In the genomic region with DNA sequence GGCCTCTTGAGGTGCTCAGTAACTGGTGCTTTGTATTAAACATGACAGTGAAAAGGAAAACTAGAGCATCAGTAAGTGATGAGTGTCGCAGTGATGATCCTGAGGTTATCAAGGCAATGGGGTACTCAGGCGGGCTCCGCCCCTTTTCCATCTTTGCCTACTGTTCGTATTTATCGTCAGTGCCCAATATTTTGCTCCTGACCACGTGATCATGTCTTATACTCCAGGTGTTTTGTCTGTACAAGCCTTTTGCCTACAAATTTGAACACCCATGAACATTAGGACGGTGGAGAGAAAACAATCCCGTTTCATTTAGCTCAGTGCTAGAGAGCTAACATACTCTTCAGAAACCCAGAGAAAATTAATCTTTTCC, we compare ENCODE assay signal across 8 cellular contexts. TPM values are rescaled to one million over a fixed set of nuclear protein-coding genes. Genes with fewer than 3 reads are reported as not detected.
A peak's percentile ranks its signal among the peaks of the same experiment; 100 is the strongest.
DNase-seq lines count a peak whose midpoint lies in the region; TF ChIP-seq lines count a peak whose summit lies in the region.
"Not testable (repeated sequence)": the region's sequence is repeated elsewhere in the genome, so short reads cannot be mapped to it uniquely, and the experiment has no call there.

No MANE protein-coding gene starts in this region.

- not testable (repeated sequence) for H3K79me2 ChIP-seq in H9 (ENCODE audit: insufficient read depth, low read length)

- H4K20me1 ChIP-seq in H9 (ENCODE audit: control insufficient read depth, insufficient read depth, insufficient read length), result not testable (repeated sequence)

- H3K4me3 ChIP-seq in BE2C (ENCODE audit: low read depth, low read length) (peak overlapping the region; percentile 61), SJCRH30 (peak overlapping the region; percentile 71), astrocyte of the cerebellum (ENCODE audit: low read depth, low read length) (peak overlapping the region; percentile 42), fibroblast of villous mesenchyme (ENCODE audit: low read depth, low read length) (peak overlapping the region; percentile 65), mesodermal cell (ENCODE audit: extremely low read depth, insufficient read depth, low read length, poor library complexity, severe bottlenecking) (peak overlapping the region; percentile 37), skeletal muscle tissue (ENCODE audit: low read length in 3 of 3) (peak overlapping the region; percentile 62 to 74 (median 68))

- no CpG with 5 or more reads among the region's 8 CpGs for WGBS in H9 (ENCODE audit: extremely low coverage, insufficient read length, low lambda C conversion rate)
- WGBS in mesodermal cell (ENCODE audit: insufficient coverage in 2 of 2), 2 experiments, result no CpG with 5 or more reads among the region's 8 CpGs

- not testable (repeated sequence) for H3T11ph ChIP-seq in H9 (ENCODE audit: low read length)

- H3K23ac ChIP-seq in H9 (ENCODE audit: insufficient read length, low read depth, low read length), result not testable (repeated sequence)

- not testable (repeated sequence) for TF ChIP-seq CTCF in BE2C (IDR thresholded peaks at IDR 0.05; ENCODE audit: low read depth, low read length); H9 (conservative IDR thresholded peaks at IDR 0.05); astrocyte of the cerebellum (IDR thresholded peaks at IDR 0.05; ENCODE audit: low read depth, low read length, missing control alignments); fibroblast of villous mesenchyme (IDR thresholded peaks at IDR 0.05; ENCODE audit: insufficient read depth, low read depth, low read length)

- not testable (repeated sequence) for H3K56ac ChIP-seq in H9 (ENCODE audit: insufficient read length, low read depth, low read length)

- DNase-seq in BE2C; H9; astrocyte of the cerebellum (ENCODE audit: low read depth); fibroblast of villous mesenchyme (ENCODE audit: low read depth): not testable (repeated sequence)
- DNase-seq in NCI-H146 treated with DMSO at 0.1 percent for 48 hours (lab: John Stamatoyannopoulos, UW; ENCODE audit: unreplicated experiment), result peak; percentile 8
- DNase-seq in SJCRH30, result peak; percentile 8 to 17

- H2AFZ ChIP-seq in H9 (ENCODE audit: low read length), result not testable (repeated sequence)

- peak overlapping the region in 2 of 3 experiments; percentile 95 to 98; a peak in 5 of 7 replicates for H3K27ac Mint-ChIP-seq in H9

- not testable (repeated sequence) for H3K27ac ChIP-seq in H9 (ENCODE audit: insufficient read length, low read depth, low read length); SJCRH30; mesodermal cell (ENCODE audit: low read depth, low read length, severe bottlenecking); skeletal muscle tissue (ENCODE audit: low read depth, low read length)

- H3K4me1 ChIP-seq in BE2C; H9 (ENCODE audit: insufficient read depth, low read length); SJCRH30; mesodermal cell (ENCODE audit: control insufficient read depth, insufficient read depth, low read length, poor library complexity, severe bottlenecking); skeletal muscle tissue (ENCODE audit: control insufficient read depth in 3 of 3, insufficient read depth in 3 of 3, low read length in 3 of 3): not testable (repeated sequence)

- not testable (repeated sequence) for H4K8ac ChIP-seq in H9 (replicated peaks; ENCODE audit: insufficient read length, low read depth, low read length)

- not testable (repeated sequence) for H2BK5ac ChIP-seq in H9 (ENCODE audit: insufficient read length, low read length)

- H3K9ac ChIP-seq in H9 (ENCODE audit: extremely low read depth, insufficient read length, low read length), result peak overlapping the region; percentile 78
- H3K9ac ChIP-seq in skeletal muscle tissue (ENCODE audit: low read depth in 1 of 3, low read length in 3 of 3), result peak overlapping the region in 2 of 3 donors; percentile 64 to 66

- not testable (repeated sequence) for H4K91ac ChIP-seq in H9 (ENCODE audit: insufficient read length, low read depth, low read length)

- H2BK12ac ChIP-seq in H9 (ENCODE audit: insufficient read length, low read depth, low read length), result not testable (repeated sequence)

- H2BK15ac ChIP-seq in H9 (ENCODE audit: low read depth, low read length), result not testable (repeated sequence)

- not testable (repeated sequence) for H2AK5ac ChIP-seq in H9 (ENCODE audit: insufficient read length, low read length)

- not testable (repeated sequence) for H4K5ac ChIP-seq in H9 (ENCODE audit: insufficient read length, low read depth, low read length)

- not testable (repeated sequence) for H3K27me3 ChIP-seq in BE2C; H9 (ENCODE audit: insufficient read depth, low read length); SJCRH30; skeletal muscle tissue (ENCODE audit: control insufficient read depth in 3 of 3, insufficient read depth in 3 of 3, low read length in 3 of 3)

- H3K14ac ChIP-seq in H9 (ENCODE audit: insufficient read depth, low read length), result not testable (repeated sequence)

- not testable (repeated sequence) for H3K36me3 Mint-ChIP-seq in H9 (ENCODE audit: insufficient read depth in 1 of 3, low read depth in 3 of 3)

- not testable (repeated sequence) for H3K4me1 Mint-ChIP-seq in H9

- not testable (repeated sequence) for H3K23me2 ChIP-seq in H9 (ENCODE audit: insufficient read length, low read depth, low read length, poor library complexity, severe bottlenecking)

- H3K4ac ChIP-seq in H9 (ENCODE audit: low read depth, low read length), result not testable (repeated sequence)

- not testable (repeated sequence) for H3K9me3 ChIP-seq in BE2C; H9 (ENCODE audit: control insufficient read depth, low read depth, low read length); SJCRH30 (replicated peaks); mesodermal cell (ENCODE audit: control insufficient read depth, low read length); skeletal muscle tissue (ENCODE audit: control insufficient read depth in 3 of 3, low read length in 3 of 3)

- H3K4me3 Mint-ChIP-seq in H9, result peak overlapping the region; percentile 88 to 90

- peak overlapping the region; percentile 51 for H3K4me2 ChIP-seq in H9 (ENCODE audit: insufficient read depth, insufficient read length, low read length)

- not testable (repeated sequence) for H3K79me1 ChIP-seq in H9 (ENCODE audit: insufficient read depth, low read depth, low read length, poor library complexity, severe bottlenecking)

- H3K18ac ChIP-seq in H9 (ENCODE audit: insufficient read length, low read depth, low read length), result not testable (repeated sequence)

- not testable (repeated sequence) for H2BK20ac ChIP-seq in H9 (ENCODE audit: low read depth, low read length, poor library complexity, severe bottlenecking)

- H2BK120ac ChIP-seq in H9 (ENCODE audit: low read depth, low read length, poor library complexity, severe bottlenecking), result not testable (repeated sequence)

- not testable (repeated sequence) for H3K9me3 Mint-ChIP-seq in H9

- in situ Hi-C loops in astrocyte of the cerebellum (cut with HindIII; ENCODE audit: low sequenced_read_pairs), result not testable (repeated sequence)

- H3K27me3 Mint-ChIP-seq in H9 (ENCODE audit: low read depth), result not testable (repeated sequence)

- not testable (repeated sequence) for H3K36me3 ChIP-seq in BE2C; SJCRH30; mesodermal cell (ENCODE audit: control insufficient read depth, insufficient read depth, low read length); skeletal muscle tissue (ENCODE audit: control insufficient read depth in 3 of 3, insufficient read depth in 3 of 3, low read length in 3 of 3)

RNA-seq across cellular contexts. Expression of a gene that starts 0.5 kb away (rescaled TPM):
- polyA plus RNA-seq in BE2C (2012; ENCODE audit: insufficient read depth, insufficient read length, low read depth), result 6.8 TPM
- total RNA-seq in H9 (2021) (26.2 and 26.8 TPM in 2 replicates), fibroblast of villous mesenchyme (17.7 and 26.8 TPM in 2 replicates), skeletal muscle tissue (12.0 TPM)
- total RNA-seq in SJCRH30 (2014; rRNA removed; shearing (Covaris generic)), result 20.6 and 21.2 TPM in 2 replicates
- polyA plus RNA-seq in mesodermal cell (2013, experiment 1 of 2), result 29.7 TPM
- polyA plus RNA-seq in mesodermal cell (2013, experiment 2 of 2), result 25.0 TPM
